Comparison of ENCODE assay signal across 12 cellular contexts in the genomic region with DNA sequence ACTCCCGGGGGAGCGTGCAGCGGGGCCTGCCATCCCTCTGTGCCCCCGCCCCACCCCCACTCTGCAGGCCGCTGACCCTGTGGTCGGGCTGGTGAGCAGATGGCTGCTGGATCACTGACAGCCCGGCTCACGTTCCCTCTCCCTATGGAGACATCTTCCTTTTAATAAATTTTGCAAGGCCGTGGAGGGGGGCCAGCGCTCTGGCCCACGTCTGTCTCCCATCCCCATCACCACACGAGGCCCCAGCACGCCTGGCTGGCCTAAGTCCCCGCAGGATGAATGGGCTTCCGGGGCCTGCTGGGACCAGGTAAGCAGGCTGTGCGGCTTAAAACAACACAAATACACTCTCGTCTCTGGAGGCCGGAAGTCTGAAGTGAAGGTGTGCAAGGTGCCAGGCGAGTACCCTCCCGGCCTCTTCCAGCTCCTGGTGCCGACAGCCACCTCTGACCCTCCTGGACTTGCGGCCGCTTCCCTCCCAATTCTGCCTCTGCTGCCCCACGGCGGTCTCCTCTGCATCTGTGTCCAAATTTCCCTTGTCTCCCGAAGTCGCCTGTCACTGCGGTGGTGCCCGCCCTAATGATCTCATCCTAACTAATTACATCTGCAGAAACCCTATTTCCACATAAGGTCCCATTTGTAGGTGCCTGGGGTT. TPM values are rescaled to one million over a fixed set of nuclear protein-coding genes. Genes with fewer than 3 reads are reported as not detected.
DNase-seq lines count a peak whose midpoint lies in the region; ATAC-seq, FAIRE-seq and TF ChIP-seq lines count a peak whose summit lies in the region.
"Had no signal": no experiment of that assay in that cellular context is flagged by ENCODE, and none has a peak within 500 bp of the region (broad histone marks: within the 10 kb centered on the region; RNA-seq: fewer than 3 reads in every experiment).

No MANE protein-coding gene starts in this region.

- ATAC-seq in A549 (peak; percentile 3 to 5; a peak in 2 of 6 replicates), body of pancreas (no peak), HG03460 (IDR thresholded peaks at IDR 0.05; ENCODE audit: unreplicated experiment) (no peak)

- no peak for TF ChIP-seq EP300 in A549 (IDR thresholded peaks at IDR 0.05)

- POLR2A ChIA-PET in A549 (lab: Yijun Ruan, JAX), result no interaction called here

- H3K36me3 ChIP-seq in HUES6 (ENCODE audit: control insufficient read depth, insufficient read depth, low read length) (no peaks in the 10 kb centered on the region), body of pancreas (replicated peaks in 1 of 2; ENCODE audit: insufficient read depth in 1 of 2, low read depth in 2 of 2) (no peaks in the 10 kb centered on the region)

- TF ChIP-seq CTCF in A549 (IDR thresholded peaks at IDR 0.05), result no peak
- no peak for TF ChIP-seq CTCF in epithelial cell of esophagus (IDR thresholded peaks at IDR 0.05; ENCODE audit: insufficient read depth, low read depth, low read length, missing control alignments)
- TF ChIP-seq CTCF in mesothelial cell of epicardium (IDR thresholded peaks at IDR 0.05; ENCODE audit: unreplicated experiment), result no peak
- TF ChIP-seq CTCF in body of pancreas (IDR thresholded peaks at IDR 0.05), result no peak

- H3K9ac ChIP-seq in HUES6 (ENCODE audit: low read length), result peak overlapping the region; percentile 46

- peaks cover 26% of the 10 kb centered on the region for H3K4me1 Mint-ChIP-seq in mesothelial cell of epicardium
- H3K4me1 Mint-ChIP-seq: CD4-positive, alpha-beta memory T cell had no signal

- TF ChIP-seq POLR2A in A549 (IDR thresholded peaks at IDR 0.05; ENCODE audit: low read length) (no peak), body of pancreas (IDR thresholded peaks at IDR 0.05) (no peak)

- H3K4me3 ChIP-seq in A549 (no peak overlapping the region), HUES6 (ENCODE audit: low read depth, low read length) (no peak overlapping the region), epithelial cell of esophagus (ENCODE audit: low read length) (no peak overlapping the region), body of pancreas (no peak overlapping the region)

- no peak for FAIRE-seq in A549 (lab: Jason Lieb, UNC)

- no peaks in the 10 kb centered on the region for H3K27me3 ChIP-seq in HUES6 (ENCODE audit: control insufficient read depth, insufficient read depth, low read length)
- H3K27me3 ChIP-seq in body of pancreas, result no peaks in the 10 kb centered on the region

- intact Hi-C loops in body of pancreas (cut with DNase I), result no loop called here

- no peak for TF ChIP-seq RAD21 in A549 (conservative IDR thresholded peaks at IDR 0.05 in 1 of 2, IDR thresholded peaks at IDR 0.05 in 1 of 2)

- peak overlapping the region; percentile 82 for H3K27ac Mint-ChIP-seq in mesothelial cell of epicardium

- no peak overlapping the region for H3K4me3 Mint-ChIP-seq in mesothelial cell of epicardium

- H3K4me2 ChIP-seq in A549, result peak overlapping the region; percentile 19; the same call in 1 of the 3 replicates

- no peaks in the 10 kb centered on the region for H3K36me3 Mint-ChIP-seq in mesothelial cell of epicardium
- H3K36me3 Mint-ChIP-seq: CD4-positive, alpha-beta memory T cell had no signal

- H3K27me3 Mint-ChIP-seq in mesothelial cell of epicardium (ENCODE audit: low read depth), result no peaks in the 10 kb centered on the region
- H3K27me3 Mint-ChIP-seq: CD4-positive, alpha-beta memory T cell had no signal

- H3K27ac ChIP-seq in A549 (peak overlapping the region; percentile 56 to 93; a peak in 5 of 6 replicates), HUES6 (ENCODE audit: low read depth, low read length) (peak overlapping the region; percentile 44), body of pancreas (peak overlapping the region in 2 of 4 donors; percentile 27 to 36)

- H3K9me3 ChIP-seq in A549 (no peaks in the 10 kb centered on the region), HUES6 (ENCODE audit: control insufficient read depth, insufficient read depth, low read depth, low read length) (no peaks in the 10 kb centered on the region), body of pancreas (no peaks in the 10 kb centered on the region)

- 75% methylated on average over 21 of the region's 29 CpGs for WGBS in A549 (ENCODE audit: missing lambda C conversion rate)
- 63 to 70% methylated on average over 12 to 29 of the region's 29 CpGs for WGBS in body of pancreas, 2 donors

- DNase-seq in A549 (ENCODE audit: low read depth in 1 of 2, low spot score in 1 of 2) (no peak), epithelial cell of esophagus (ENCODE audit: low read depth) (peak; percentile 42), mesothelial cell of epicardium (ENCODE audit: low spot score in 2 of 2, unreplicated experiment in 2 of 2) (no peak), body of pancreas (no peak), NOMO-1 (lab: John Stamatoyannopoulos, UW; ENCODE audit: unreplicated experiment in 2 of 2) (no peak)
- DNase-seq in central memory CD4-positive, alpha-beta T cell, result no peak
- DNase-seq: activated T-cell treated with anti-CD3 and anti-CD28 coated beads for 4 hours had no signal

- H3K4me1 ChIP-seq in A549, result peaks cover 29% of the 10 kb centered on the region
- peaks cover 37% of the 10 kb centered on the region for H3K4me1 ChIP-seq in HUES6 (ENCODE audit: control insufficient read depth, insufficient read depth, low read length)
- no peaks in the 10 kb centered on the region for H3K4me1 ChIP-seq in body of pancreas

- H3K9me3 Mint-ChIP-seq in mesothelial cell of epicardium, result no peaks in the 10 kb centered on the region
- H3K9me3 Mint-ChIP-seq: CD4-positive, alpha-beta memory T cell had no signal

- CTCF ChIA-PET in A549 (lab: Yijun Ruan, JAX), result interaction anchor here (1.4 kb wide), 1 partner anchor 14 kb away, joined by 3 read pairs; no protein-coding TSS in a partner anchor

TF ChIP-seq in A549, 52 proteins besides CTCF, POLR2A, EP300 and RAD21 (continues in another document):
- TF ChIP-seq TFCP2L1 (CRISPR knock-in tag; IDR thresholded peaks at IDR 0.05) (no peak), BHLHE40 (IDR thresholded peaks at IDR 0.05; ENCODE audit: low read depth, low read length) (no peak)
- TF ChIP-seq, protein P1, sequence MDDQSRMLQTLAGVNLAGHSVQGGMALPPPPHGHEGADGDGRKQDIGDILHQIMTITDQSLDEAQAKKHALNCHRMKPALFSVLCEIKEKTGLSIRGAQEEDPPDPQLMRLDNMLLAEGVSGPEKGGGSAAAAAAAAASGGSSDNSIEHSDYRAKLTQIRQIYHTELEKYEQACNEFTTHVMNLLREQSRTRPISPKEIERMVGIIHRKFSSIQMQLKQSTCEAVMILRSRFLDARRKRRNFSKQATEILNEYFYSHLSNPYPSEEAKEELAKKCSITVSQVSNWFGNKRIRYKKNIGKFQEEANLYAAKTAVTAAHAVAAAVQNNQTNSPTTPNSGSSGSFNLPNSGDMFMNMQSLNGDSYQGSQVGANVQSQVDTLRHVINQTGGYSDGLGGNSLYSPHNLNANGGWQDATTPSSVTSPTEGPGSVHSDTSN (IDR thresholded peaks at IDR 0.05), result no peak

RNA-seq across cellular contexts. Expression of a gene that starts 8.3 kb away (rescaled TPM):
- 144 and 207 TPM in 2 replicates for polyA plus RNA-seq in A549 (2011; rRNA removed)
- polyA plus RNA-seq in A549 (2012; cell fraction: cytosol; rRNA removed), result 326 and 379 TPM in 2 replicates
- 472 and 807 TPM in 2 replicates for polyA plus RNA-seq in A549 (2012; cell fraction: nucleus; rRNA removed)
- polyA plus RNA-seq in A549 (2017; fragmentation: RNase III; extraction: RNeasy Plus Mini Kit Qiagen cat#74134 plus additional on column Dnase treatment), result 264 to 299 TPM (median 285 TPM) in 3 replicates
- 224 and 254 TPM in 2 replicates for polyA minus RNA-seq in A549 (2011; rRNA and poly(A)+ RNA removed)
- 447 to 482 TPM (median 459 TPM) in 3 replicates for total RNA-seq in mesothelial cell of epicardium
- 100 to 1,000 TPM in 1 of 2 donors, 10 to 100 TPM in 1; 78.9 to 100 TPM for total RNA-seq in body of pancreas

RNA-seq across cellular contexts. Expression of a gene that starts 32.8 kb away (rescaled TPM):
- 2.6 and 3.2 TPM in 2 replicates for polyA plus RNA-seq in A549 (2011; rRNA removed)
- 4.1 and 7.6 TPM in 2 replicates for polyA plus RNA-seq in A549 (2012; cell fraction: cytosol; rRNA removed)
- 9.8 and 12.3 TPM in 2 replicates for polyA plus RNA-seq in A549 (2012; cell fraction: nucleus; rRNA removed)
- 3.5 to 4.2 TPM (median 3.7 TPM) in 3 replicates for polyA plus RNA-seq in A549 (2017; fragmentation: RNase III; extraction: RNeasy Plus Mini Kit Qiagen cat#74134 plus additional on column Dnase treatment)
- polyA minus RNA-seq in A549 (2011; rRNA and poly(A)+ RNA removed), result 4.2 and 6.4 TPM in 2 replicates
- 140 to 162 TPM (median 152 TPM) in 3 replicates for total RNA-seq in mesothelial cell of epicardium
- not detected for total RNA-seq in body of pancreas
- total RNA-seq: CD4-positive, alpha-beta memory T cell; RPMI7951 had no signal
- polyA plus RNA-seq: CD4-positive, alpha-beta memory T cell had no signal

RNA-seq across cellular contexts. Expression of a gene that starts 38.0 kb away (rescaled TPM):
- polyA plus RNA-seq in A549 (2011; rRNA removed) (38.3 and 46.5 TPM in 2 replicates), A549 (2017; fragmentation: RNase III; extraction: RNeasy Plus Mini Kit Qiagen cat#74134 plus additional on column Dnase treatment) (56.9 to 62.7 TPM (median 61.4 TPM) in 3 replicates)
- 44.9 and 58.4 TPM in 2 replicates for polyA plus RNA-seq in A549 (2012; cell fraction: cytosol; rRNA removed)
- 75.9 and 95.3 TPM in 2 replicates for polyA plus RNA-seq in A549 (2012; cell fraction: nucleus; rRNA removed)
- polyA minus RNA-seq in A549 (2011; rRNA and poly(A)+ RNA removed), result 43.2 and 57.3 TPM in 2 replicates
- total RNA-seq in mesothelial cell of epicardium (1.4 to 2.2 TPM (median 1.5 TPM) in 3 replicates), body of pancreas (1 to 10 TPM in 1 of 2 donors, under 1 TPM in 1; 0.99 to 3.4 TPM)
- total RNA-seq: CD4-positive, alpha-beta memory T cell; RPMI7951 had no signal
- polyA plus RNA-seq: CD4-positive, alpha-beta memory T cell had no signal

RNA-seq across cellular contexts. Expression of a gene that starts 38.7 kb away (rescaled TPM):
- polyA plus RNA-seq in A549 (2011; rRNA removed) (0.15 and 0.31 TPM in 2 replicates), A549 (2017; fragmentation: RNase III; extraction: RNeasy Plus Mini Kit Qiagen cat#74134 plus additional on column Dnase treatment) (0.26 to 0.55 TPM (median 0.32 TPM) in 3 replicates)
- polyA plus RNA-seq in A549 (2012; cell fraction: cytosol; rRNA removed), result 0.16 and 0.26 TPM in 2 replicates
- 4.7 and 5.9 TPM in 2 replicates for polyA plus RNA-seq in A549 (2012; cell fraction: nucleus; rRNA removed)
- polyA minus RNA-seq in A549 (2011; rRNA and poly(A)+ RNA removed), result not detected in 2 replicates
- total RNA-seq in mesothelial cell of epicardium (6.4 to 7.1 TPM (median 6.7 TPM) in 3 replicates), body of pancreas (under 1 TPM in 1 of 2 donors, not detected in 1; 0.26 TPM)
- total RNA-seq: CD4-positive, alpha-beta memory T cell; RPMI7951 had no signal
- polyA plus RNA-seq: CD4-positive, alpha-beta memory T cell had no signal

RNA-seq across cellular contexts. Expression of a gene that starts 51.9 kb away (rescaled TPM):
- 0.21 and 0.36 TPM in 2 replicates for polyA plus RNA-seq in A549 (2011; rRNA removed)
- polyA plus RNA-seq in A549 (2012; cell fraction: cytosol; rRNA removed), result 0.53 and 0.69 TPM in 2 replicates
- polyA plus RNA-seq in A549 (2012; cell fraction: nucleus; rRNA removed), result 0.34 and 0.65 TPM in 2 replicates
- 0.18 to 0.39 TPM (median 0.24 TPM) in 3 replicates for polyA plus RNA-seq in A549 (2017; fragmentation: RNase III; extraction: RNeasy Plus Mini Kit Qiagen cat#74134 plus additional on column Dnase treatment)
- 0.44 TPM in 1 of 2 replicates, not detected in the other for polyA minus RNA-seq in A549 (2011; rRNA and poly(A)+ RNA removed)
- 0.23 TPM in 1 of 3 replicates, not detected in the others for total RNA-seq in mesothelial cell of epicardium
- under 1 TPM in 1 of 2 donors, not detected in 1; 0.99 TPM for total RNA-seq in body of pancreas
- total RNA-seq: CD4-positive, alpha-beta memory T cell; RPMI7951 had no signal
- polyA plus RNA-seq: CD4-positive, alpha-beta memory T cell; neural cell had no signal

Comparison
In these comparisons a context has a peak if more than half of its experiments do, and no peak if none do; other contexts are left out.
1. ATAC-seq: peak in A549 (2 of 2); none in body of pancreas (single experiment) and HG03460 (single experiment).
2. RNA of a gene that starts 32.8 kb away (total RNA-seq): 140 to 162 TPM in mesothelial cell of epicardium; not detected in body of pancreas; every median in the first group is over 100 times any median in the second.